Comparison of ENCODE assay signal across 7 cellular contexts in the genomic region with DNA sequence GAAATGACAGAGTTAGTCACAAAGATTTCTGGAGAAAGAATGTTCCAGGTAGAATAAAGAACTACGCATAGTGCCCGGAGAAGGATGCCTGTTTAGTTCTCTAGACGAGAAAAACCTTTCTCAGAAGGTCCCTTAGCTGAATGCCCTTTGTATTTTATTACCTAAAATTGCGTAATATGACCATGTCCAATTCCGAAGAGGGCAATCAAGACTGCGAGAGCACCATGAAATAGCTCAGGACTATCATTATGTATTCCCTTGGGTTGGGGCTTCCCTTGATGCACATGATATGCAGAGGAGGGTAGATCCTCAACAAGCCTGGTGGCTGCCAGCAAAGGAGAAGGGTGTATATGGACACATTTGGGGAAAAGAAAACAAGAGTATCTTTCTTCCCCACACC.
"Had no signal": no experiment of that assay in that cellular context is flagged by ENCODE, and none has a peak within 500 bp of the region (broad histone marks: within the 10 kb centered on the region; RNA-seq: fewer than 3 reads in every experiment).

No MANE protein-coding gene starts in this region.

- H3K4me3 Mint-ChIP-seq: HFFc6 had no signal

- DNase-seq: GM23248, GOT3, H7, HFFc6, KG1 had no signal

- H3K9me3 ChIP-seq: HAP-1 had no signal

- H3K27ac ChIP-seq: GM23248 had no signal

- H3K4me3 ChIP-seq: GM23248, HAP-1, K562 had no signal

- H3K36me3 ChIP-seq: HAP-1 had no signal

- H3K4me1 ChIP-seq: HAP-1 had no signal

- H3K9me3 Mint-ChIP-seq: HFFc6 had no signal

- H2AFZ ChIP-seq: GM23248 had no signal

- H3K27ac Mint-ChIP-seq: HFFc6 had no signal

- H3K9ac ChIP-seq: GM23248 had no signal
